1 cellular context compared by ENCODE assay signal in genomic region chr1:37931493-37932158, GRCh38.
A peak's percentile ranks its signal among the peaks of the same experiment; 100 is the strongest.
TF ChIP-seq lines count a peak whose summit lies in the region.

No MANE protein-coding gene starts in this region.

TF ChIP-seq in HepG2, 621 proteins besides CTCF, POLR2A, EP300 and RAD21 (continued from another document and continues in another):
- no peak for TF ChIP-seq ZNF646 (CRISPR knock-in tag; IDR thresholded peaks at IDR 0.05)
- TF ChIP-seq TGIF2 (CRISPR knock-in tag; IDR thresholded peaks at IDR 0.05), result no peak
- TF ChIP-seq ZNF333 (CRISPR knock-in tag; IDR thresholded peaks at IDR 0.05; ENCODE audit: borderline replicate concordance), result no peak
- TF ChIP-seq ZBTB39 (CRISPR knock-in tag; IDR thresholded peaks at IDR 0.05), result no peak
- TF ChIP-seq ZNF687 (CRISPR knock-in tag; IDR thresholded peaks at IDR 0.05), result peak; percentile 61
- no peak for TF ChIP-seq PHF5A (CRISPR knock-in tag; IDR thresholded peaks at IDR 0.05; ENCODE audit: low read depth, unreplicated experiment)
- TF ChIP-seq, protein P1, sequence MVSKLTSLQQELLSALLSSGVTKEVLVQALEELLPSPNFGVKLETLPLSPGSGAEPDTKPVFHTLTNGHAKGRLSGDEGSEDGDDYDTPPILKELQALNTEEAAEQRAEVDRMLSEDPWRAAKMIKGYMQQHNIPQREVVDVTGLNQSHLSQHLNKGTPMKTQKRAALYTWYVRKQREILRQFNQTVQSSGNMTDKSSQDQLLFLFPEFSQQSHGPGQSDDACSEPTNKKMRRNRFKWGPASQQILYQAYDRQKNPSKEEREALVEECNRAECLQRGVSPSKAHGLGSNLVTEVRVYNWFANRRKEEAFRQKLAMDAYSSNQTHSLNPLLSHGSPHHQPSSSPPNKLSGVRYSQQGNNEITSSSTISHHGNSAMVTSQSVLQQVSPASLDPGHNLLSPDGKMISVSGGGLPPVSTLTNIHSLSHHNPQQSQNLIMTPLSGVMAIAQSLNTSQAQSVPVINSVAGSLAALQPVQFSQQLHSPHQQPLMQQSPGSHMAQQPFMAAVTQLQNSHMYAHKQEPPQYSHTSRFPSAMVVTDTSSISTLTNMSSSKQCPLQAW (CRISPR knock-in tag; IDR thresholded peaks at IDR 0.05), result no peak
- TF ChIP-seq, protein P2, sequence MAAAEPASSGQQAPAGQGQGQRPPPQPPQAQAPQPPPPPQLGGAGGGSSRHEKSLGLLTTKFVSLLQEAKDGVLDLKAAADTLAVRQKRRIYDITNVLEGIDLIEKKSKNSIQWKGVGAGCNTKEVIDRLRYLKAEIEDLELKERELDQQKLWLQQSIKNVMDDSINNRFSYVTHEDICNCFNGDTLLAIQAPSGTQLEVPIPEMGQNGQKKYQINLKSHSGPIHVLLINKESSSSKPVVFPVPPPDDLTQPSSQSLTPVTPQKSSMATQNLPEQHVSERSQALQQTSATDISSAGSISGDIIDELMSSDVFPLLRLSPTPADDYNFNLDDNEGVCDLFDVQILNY (CRISPR knock-in tag; conservative IDR thresholded peaks at IDR 0.05), result no peak
- no peak for TF ChIP-seq CENPX (CRISPR knock-in tag; IDR thresholded peaks at IDR 0.05)
- no peak for TF ChIP-seq PHB2 (IDR thresholded peaks at IDR 0.05; ENCODE audit: partially characterized antibody)
- TF ChIP-seq SAP130 (CRISPR knock-in tag; IDR thresholded peaks at IDR 0.05; ENCODE audit: low read depth), result peak; percentile 68; the same call in 1 of the 2 replicates
- TF ChIP-seq HNRNPL (IDR thresholded peaks at IDR 0.05; ENCODE audit: low read depth, low read length), result peak; percentile 68; the same call in 1 of the 2 replicates
- TF ChIP-seq XRCC5 (optimal IDR thresholded peaks at IDR 0.05; ENCODE audit: low read length), result peak; percentile 68
- TF ChIP-seq GTF3A (CRISPR knock-in tag; conservative IDR thresholded peaks at IDR 0.05), result 0 out of 2 replicates have a peak, but pooled peaks have one; percentile 34
- peak; percentile 98 for TF ChIP-seq SP2 (CRISPR knock-in tag; IDR thresholded peaks at IDR 0.05)
- no peak for TF ChIP-seq REST (IDR thresholded peaks at IDR 0.05; ENCODE audit: borderline replicate concordance in 1 of 2, low read depth in 1 of 2, low read length in 2 of 2)
- peak; percentile 55; the same call in 1 of the 2 replicates for TF ChIP-seq KDM5A (IDR thresholded peaks at IDR 0.05; ENCODE audit: borderline replicate concordance, low read length)
- no peak for TF ChIP-seq BCLAF1 (IDR thresholded peaks at IDR 0.05)
- no peak for TF ChIP-seq TBL1XR1 (IDR thresholded peaks at IDR 0.05; ENCODE audit: borderline replicate concordance, low read length, partially characterized antibody)
- TF ChIP-seq RBM39 (IDR thresholded peaks at IDR 0.05; ENCODE audit: low read depth, low read length, poor library complexity, severe bottlenecking), result peak; percentile 30
- no peak for TF ChIP-seq RXRB (CRISPR knock-in tag; IDR thresholded peaks at IDR 0.05; ENCODE audit: borderline replicate concordance)
- TF ChIP-seq PTBP1 (IDR thresholded peaks at IDR 0.05; ENCODE audit: low read depth, low read length, poor library complexity, severe bottlenecking), result no peak
- TF ChIP-seq ZNF101 (CRISPR knock-in tag; IDR thresholded peaks at IDR 0.05; ENCODE audit: borderline replicate concordance, low read depth), result no peak
- TF ChIP-seq ZBTB46 (CRISPR knock-in tag; IDR thresholded peaks at IDR 0.05; ENCODE audit: borderline replicate concordance), result no peak
- no peak for TF ChIP-seq RARG (CRISPR knock-in tag; IDR thresholded peaks at IDR 0.05; ENCODE audit: low read depth)
- no peak for TF ChIP-seq NRL (CRISPR knock-in tag; IDR thresholded peaks at IDR 0.05; ENCODE audit: borderline replicate concordance)
- no peak for TF ChIP-seq ZC3H4 (CRISPR knock-in tag; IDR thresholded peaks at IDR 0.05; ENCODE audit: borderline replicate concordance)
- TF ChIP-seq ZNF431 (CRISPR knock-in tag; IDR thresholded peaks at IDR 0.05; ENCODE audit: borderline replicate concordance, low read depth), result no peak
